8 cellular contexts compared by ENCODE assay signal in genomic region chr2:191571163-191571769, GRCh38.
A peak's percentile ranks its signal among the peaks of the same experiment; 100 is the strongest.
DNase-seq lines count a peak whose midpoint lies in the region; ATAC-seq and FAIRE-seq lines count a peak whose summit lies in the region.

No MANE protein-coding gene starts in this region.

- FAIRE-seq in GM19239 (lab: Jason Lieb, UNC) = peak; percentile 80

- no peaks in the 10 kb centered on the region for H3K9me3 ChIP-seq in CD4-positive, alpha-beta memory T cell (ENCODE audit: control insufficient read depth in 1 of 2, low read length in 2 of 2)

- peaks cover 15 to 48% (median 26%) of the 10 kb centered on the region in 4 donors for H3K4me1 Mint-ChIP-seq in CD4-positive, alpha-beta memory T cell
- H3K4me1 Mint-ChIP-seq in activated naive CD8-positive, alpha-beta T cell treated with anti-CD3 and anti-CD28 coated beads for 36 hours = peaks cover 42% of the 10 kb centered on the region
- H3K4me1 Mint-ChIP-seq in stimulated activated memory B cell treated with anti-CD40 and anti-IgM and Interleukin-4, amounts not matched to agents 10 μg/mL and 1 μg/mL and 100 μg/mL, for 72 hours = peaks cover 27% of the 10 kb centered on the region

- H3K4me1 ChIP-seq in CD4-positive, alpha-beta memory T cell (ENCODE audit: insufficient read depth, low read length) = peaks cover 21% of the 10 kb centered on the region

- ATAC-seq in stimulated activated memory B cell treated with anti-CD40 and anti-IgM and Interleukin-4, amounts not matched to agents 10 μg/mL and 1 μg/mL and 100 μg/mL, for 72 hours = peak; percentile 70
- ATAC-seq in GM19397 (IDR thresholded peaks at IDR 0.05; ENCODE audit: unreplicated experiment) (no peak), HG03039 (IDR thresholded peaks at IDR 0.05; ENCODE audit: unreplicated experiment) (no peak)

- POLR2A ChIA-PET in CD4-positive, alpha-beta memory T cell (lab: Charles Lee; ENCODE audit: partially characterized antibody) = interaction anchor here (1.0 to 6.1 kb wide), 10 partner anchors 47 to 169 kb away, joined by 3 to 70 read pairs (median 5); partner anchors contain the start of gene NABP1

- no peak overlapping the region for H3K4me3 ChIP-seq in CD4-positive, alpha-beta memory T cell (ENCODE audit: low read length in 2 of 2)

- H3K4me3 Mint-ChIP-seq in CD4-positive, alpha-beta memory T cell = peak overlapping the region in 7 of 8 donors; percentile 60 to 83 (median 73)
- peak overlapping the region; percentile 60 for H3K4me3 Mint-ChIP-seq in activated naive CD8-positive, alpha-beta T cell treated with anti-CD3 and anti-CD28 coated beads for 36 hours
- H3K4me3 Mint-ChIP-seq in stimulated activated memory B cell treated with anti-CD40 and anti-IgM and Interleukin-4, amounts not matched to agents 10 μg/mL and 1 μg/mL and 100 μg/mL, for 72 hours = peak overlapping the region; percentile 57

- DNase-seq in CD4-positive, alpha-beta memory T cell = peak; percentile 36 to 59 (median 53)
- DNase-seq in GM19239 (ENCODE audit: insufficient read length, low spot score) = no peak
- peak; percentile 78 for DNase-seq in MV-4-11 (lab: John Stamatoyannopoulos, UW)
- no peak for DNase-seq in activated naive CD8-positive, alpha-beta T cell treated with anti-CD3 and anti-CD28 coated beads for 36 hours
- DNase-seq in iPS DF 19.7 (ENCODE audit: low read depth, low spot score) = peak; percentile 9

- peaks cover 0 to 1% (median 0%) of the 10 kb centered on the region in 8 donors for H3K9me3 Mint-ChIP-seq in CD4-positive, alpha-beta memory T cell
- no peaks in the 10 kb centered on the region for H3K9me3 Mint-ChIP-seq in activated naive CD8-positive, alpha-beta T cell treated with anti-CD3 and anti-CD28 coated beads for 36 hours
- no peaks in the 10 kb centered on the region for H3K9me3 Mint-ChIP-seq in stimulated activated memory B cell treated with anti-CD40 and anti-IgM and Interleukin-4, amounts not matched to agents 10 μg/mL and 1 μg/mL and 100 μg/mL, for 72 hours

- H3K27me3 ChIP-seq in CD4-positive, alpha-beta memory T cell (ENCODE audit: insufficient read depth, low read length) = no peaks in the 10 kb centered on the region

- peak overlapping the region in 5 of 7 donors; percentile 12 to 85 (median 35) for H3K27ac Mint-ChIP-seq in CD4-positive, alpha-beta memory T cell
- peak overlapping the region; percentile 61 for H3K27ac Mint-ChIP-seq in activated naive CD8-positive, alpha-beta T cell treated with anti-CD3 and anti-CD28 coated beads for 36 hours
- peak overlapping the region; percentile 80 for H3K27ac Mint-ChIP-seq in stimulated activated memory B cell treated with anti-CD40 and anti-IgM and Interleukin-4, amounts not matched to agents 10 μg/mL and 1 μg/mL and 100 μg/mL, for 72 hours

- intact Hi-C loops in CD4-positive, alpha-beta memory T cell (cut with micrococcal nuclease) = loop anchor here (1.0 to 10.0 kb wide), 4 partner anchors 46 to 244 kb away; no protein-coding TSS in a partner anchor

- no peaks in the 10 kb centered on the region for H3K27me3 Mint-ChIP-seq in CD4-positive, alpha-beta memory T cell
- peaks cover 25% of the 10 kb centered on the region for H3K27me3 Mint-ChIP-seq in activated naive CD8-positive, alpha-beta T cell treated with anti-CD3 and anti-CD28 coated beads for 36 hours
- peaks cover 8% of the 10 kb centered on the region for H3K27me3 Mint-ChIP-seq in stimulated activated memory B cell treated with anti-CD40 and anti-IgM and Interleukin-4, amounts not matched to agents 10 μg/mL and 1 μg/mL and 100 μg/mL, for 72 hours

- no peaks in the 10 kb centered on the region for H3K36me3 ChIP-seq in CD4-positive, alpha-beta memory T cell (ENCODE audit: insufficient read depth, low read length)

- CTCF ChIA-PET in CD4-positive, alpha-beta memory T cell (lab: Charles Lee; ENCODE audit: partially characterized antibody) = interaction anchor here (0.6 to 2.2 kb wide), 17 partner anchors 10 to 126 kb away, joined by 3 to 18 read pairs (median 4); no protein-coding TSS in a partner anchor

- H3K36me3 Mint-ChIP-seq in CD4-positive, alpha-beta memory T cell = no peaks in the 10 kb centered on the region
- H3K36me3 Mint-ChIP-seq in activated naive CD8-positive, alpha-beta T cell treated with anti-CD3 and anti-CD28 coated beads for 36 hours = no peaks in the 10 kb centered on the region
- no peaks in the 10 kb centered on the region for H3K36me3 Mint-ChIP-seq in stimulated activated memory B cell treated with anti-CD40 and anti-IgM and Interleukin-4, amounts not matched to agents 10 μg/mL and 1 μg/mL and 100 μg/mL, for 72 hours

- no peak overlapping the region for H3K27ac ChIP-seq in CD4-positive, alpha-beta memory T cell (ENCODE audit: low read depth, low read length)

Comparison
In these comparisons a context has a peak if more than half of its experiments do, and no peak if none do; other contexts are left out.
1. DNase-seq: peak in CD4-positive, alpha-beta memory T cell (5 of 5), MV-4-11 (single experiment) and iPS DF 19.7 (single experiment); none in GM19239 (single experiment) and activated naive CD8-positive, alpha-beta T cell treated with anti-CD3 and anti-CD28 coated beads for 36 hours (single experiment).
2. Peak in every context shown above with its lines, with median percentiles within 50 percentile points of each other: H3K27ac Mint-ChIP-seq and H3K4me3 Mint-ChIP-seq.